Comparison of ENCODE assay signal across 1 cellular context in the genomic region with DNA sequence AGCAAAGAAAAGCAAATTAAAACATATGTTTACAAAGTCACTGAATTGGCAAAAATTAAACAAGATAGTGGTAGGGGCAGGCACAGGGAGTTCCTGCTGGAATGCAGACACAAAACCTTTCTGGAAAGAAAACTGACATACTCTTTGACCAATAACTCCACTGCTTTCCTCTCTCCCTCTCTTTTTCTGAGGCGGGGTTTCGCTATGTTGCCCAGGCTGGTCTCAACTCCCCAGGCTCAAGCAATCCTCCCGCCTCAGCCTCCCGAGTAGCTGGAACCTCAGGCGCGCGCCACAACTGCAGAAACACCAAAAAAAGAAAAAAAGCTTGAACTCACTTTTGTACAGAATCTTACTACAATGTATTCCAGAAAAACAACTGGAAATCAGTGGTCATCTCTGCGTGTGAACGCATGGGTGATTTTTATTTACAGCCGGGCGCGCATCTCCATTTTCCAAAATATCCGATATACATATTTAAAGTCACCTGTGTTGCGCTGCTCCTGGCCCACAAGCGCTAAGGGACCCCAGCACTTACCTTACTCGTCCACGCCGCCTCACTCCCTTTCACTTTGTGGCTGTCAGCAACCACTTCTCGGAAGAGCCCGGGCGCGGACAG.
TF ChIP-seq lines count a peak whose summit lies in the region.

No MANE protein-coding gene starts in this region.

TF ChIP-seq in IMR-90, 13 proteins besides CTCF, POLR2A, EP300 and RAD21:
- TF ChIP-seq RFX5 (IDR thresholded peaks at IDR 0.05; ENCODE audit: low read depth, low read length): no peak
- TF ChIP-seq BHLHE40 (IDR thresholded peaks at IDR 0.05; ENCODE audit: low read depth, low read length): no peak
- peak; percentile 76; the same call in 1 of the 2 replicates for TF ChIP-seq MXI1 (IDR thresholded peaks at IDR 0.05; ENCODE audit: borderline replicate concordance, low read depth, low read length)
